In the genomic region with DNA sequence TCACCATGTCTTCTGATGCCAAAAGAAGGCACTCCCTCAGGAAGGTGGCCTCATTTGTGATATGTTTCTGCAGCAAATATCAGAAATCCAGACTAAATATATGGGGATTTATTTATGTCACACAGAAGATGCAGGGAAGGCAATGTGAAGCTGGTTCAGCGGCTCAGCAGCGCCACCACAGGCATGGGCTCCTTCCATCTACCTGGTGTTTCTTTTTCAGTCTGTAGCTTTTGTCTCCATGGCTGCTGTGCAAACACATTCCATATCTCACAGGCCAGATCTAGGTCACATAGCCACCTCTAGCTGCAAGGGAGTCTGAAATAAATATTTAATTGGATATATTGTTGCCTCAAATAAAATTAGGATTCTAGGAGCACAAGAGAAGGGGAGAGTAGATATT, we compare ENCODE assay signal across 1 cellular context.
TF ChIP-seq lines count a peak whose summit lies in the region.

No MANE protein-coding gene starts in this region.

TF ChIP-seq in GM23338, 12 proteins besides CTCF, POLR2A, EP300 and RAD21 (continued from another document):
- TF ChIP-seq, protein P1, sequence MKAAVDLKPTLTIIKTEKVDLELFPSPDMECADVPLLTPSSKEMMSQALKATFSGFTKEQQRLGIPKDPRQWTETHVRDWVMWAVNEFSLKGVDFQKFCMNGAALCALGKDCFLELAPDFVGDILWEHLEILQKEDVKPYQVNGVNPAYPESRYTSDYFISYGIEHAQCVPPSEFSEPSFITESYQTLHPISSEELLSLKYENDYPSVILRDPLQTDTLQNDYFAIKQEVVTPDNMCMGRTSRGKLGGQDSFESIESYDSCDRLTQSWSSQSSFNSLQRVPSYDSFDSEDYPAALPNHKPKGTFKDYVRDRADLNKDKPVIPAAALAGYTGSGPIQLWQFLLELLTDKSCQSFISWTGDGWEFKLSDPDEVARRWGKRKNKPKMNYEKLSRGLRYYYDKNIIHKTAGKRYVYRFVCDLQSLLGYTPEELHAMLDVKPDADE (IDR thresholded peaks at IDR 0.05) = no peak
- TF ChIP-seq STAT1 (IDR thresholded peaks at IDR 0.05; ENCODE audit: unreplicated experiment) (no peak), ZNF114 (CRISPR knock-in tag; IDR thresholded peaks at IDR 0.05) (no peak), CREB1 (CRISPR knock-in tag; IDR thresholded peaks at IDR 0.05; ENCODE audit: low read depth) (no peak), ZNF331 (CRISPR knock-in tag; IDR thresholded peaks at IDR 0.05; ENCODE audit: low read depth) (no peak), EZH2phosphoT487 (IDR thresholded peaks at IDR 0.05; ENCODE audit: unreplicated experiment) (no peak)
